In the genomic region with DNA sequence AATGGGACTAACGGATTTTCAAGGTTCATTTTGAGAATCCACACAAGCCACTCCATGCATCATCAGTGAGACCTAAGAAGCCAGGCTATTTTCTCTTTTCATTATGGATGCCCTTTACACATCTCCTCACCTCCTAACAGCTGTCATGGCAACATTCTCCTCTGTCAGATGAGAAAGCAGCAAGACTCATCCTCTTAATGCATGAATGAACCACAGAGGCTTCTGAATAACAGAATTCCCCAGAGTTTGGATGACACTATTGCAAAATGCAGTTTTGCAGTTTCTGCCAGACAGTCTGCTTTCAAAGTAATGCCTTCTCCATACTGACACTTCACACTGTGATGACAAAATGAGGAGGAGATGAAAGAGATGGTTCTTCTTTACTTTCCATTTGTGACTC, we compare ENCODE assay signal across 1 cellular context.
TF ChIP-seq lines count a peak whose summit lies in the region.

No MANE protein-coding gene starts in this region.

TF ChIP-seq in SK-N-SH treated with all-trans-retinoic acid at 6 μM for 48 hours, 23 proteins besides CTCF, POLR2A, EP300 and RAD21 (continued from another document):
- TF ChIP-seq BACH2 (CRISPR knock-in tag; IDR thresholded peaks at IDR 0.05; ENCODE audit: borderline replicate concordance) = no peak
- TF ChIP-seq CSDC2 (CRISPR knock-in tag; IDR thresholded peaks at IDR 0.05) = no peak
- TF ChIP-seq ARNTL (CRISPR knock-in tag; IDR thresholded peaks at IDR 0.05; ENCODE audit: borderline replicate concordance, low read depth) = no peak
- no peak for TF ChIP-seq SNAI2 (CRISPR knock-in tag; IDR thresholded peaks at IDR 0.05)
TF ChIP-seq in SK-N-SH treated with all-trans-retinoic acid at 6 μM for 48 hours: peak in this region for 0.
